Comparison of ENCODE assay signal across 8 cellular contexts in the genomic region with DNA sequence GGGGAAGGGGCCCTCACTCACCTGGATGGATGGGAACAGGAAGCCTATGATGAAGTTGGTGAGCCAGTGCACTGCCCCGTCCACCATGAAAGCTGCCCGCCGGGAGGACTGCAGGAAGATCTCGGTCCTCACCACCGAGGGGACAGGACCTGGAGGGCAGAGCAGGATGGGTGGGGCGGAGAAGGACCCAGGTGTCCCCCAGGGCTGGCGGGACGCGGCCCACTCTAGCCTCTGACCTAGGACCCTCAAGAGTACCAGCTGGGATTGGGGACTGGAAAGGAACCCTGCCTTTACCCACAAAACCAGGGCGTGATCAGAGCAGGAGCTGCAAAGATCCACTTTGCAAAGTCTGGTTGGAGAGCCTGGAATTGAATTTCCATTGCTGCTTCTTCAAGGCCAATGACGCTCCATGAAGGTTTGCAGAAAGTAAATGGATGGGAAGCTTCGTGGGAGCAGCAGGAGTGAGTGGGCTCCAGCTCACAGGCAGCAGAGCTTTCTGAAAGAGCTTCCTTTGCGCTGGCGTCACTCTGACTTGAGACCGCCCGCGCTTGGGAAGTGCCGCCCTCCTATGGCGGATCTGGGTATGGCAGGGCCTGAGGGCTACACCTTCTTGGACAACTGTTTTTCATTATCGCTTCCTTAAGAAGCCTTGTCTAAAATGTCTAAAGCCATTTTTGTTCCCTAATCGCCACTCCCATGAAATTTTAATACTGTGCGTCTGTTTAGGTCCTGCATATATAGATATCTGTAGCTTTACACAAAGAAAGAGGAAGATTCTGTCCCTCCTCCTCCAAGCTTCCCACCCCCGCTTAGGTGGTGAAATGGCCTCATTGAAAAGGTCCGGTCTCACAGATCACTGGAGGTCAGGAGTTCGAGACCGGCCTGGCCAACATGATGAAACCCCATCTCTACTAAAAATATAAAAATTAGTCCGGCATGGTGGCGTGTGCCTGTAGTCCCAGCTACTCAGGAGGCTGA. TPM values are rescaled to one million over a fixed set of nuclear protein-coding genes. Genes with fewer than 3 reads are reported as not detected.
A peak's percentile ranks its signal among the peaks of the same experiment; 100 is the strongest.
DNase-seq lines count a peak whose midpoint lies in the region; ATAC-seq, FAIRE-seq and TF ChIP-seq lines count a peak whose summit lies in the region.

No MANE protein-coding gene starts in this region.

- H3K27me3 Mint-ChIP-seq in activated naive CD4-positive, alpha-beta T cell treated with anti-CD3 and anti-CD28 coated beads, Interleukin-2, amount 10 ng/mL, durations not matched to agents 7 days and 5 days: peaks cover 35% of the 10 kb centered on the region
- peaks cover 11% of the 10 kb centered on the region for H3K27me3 Mint-ChIP-seq in progenitor cell of endocrine pancreas

- FAIRE-seq in HTR-8/SVneo (lab: Jason Lieb, UNC): no peak

- peak overlapping the region; percentile 75 for H3K27ac Mint-ChIP-seq in activated naive CD4-positive, alpha-beta T cell treated with anti-CD3 and anti-CD28 coated beads, Interleukin-2, amount 10 ng/mL, durations not matched to agents 7 days and 5 days
- peak overlapping the region; percentile 39 for H3K27ac Mint-ChIP-seq in progenitor cell of endocrine pancreas

- intact Hi-C loops in Right ventricle myocardium inferior (cut with DNase I): loop anchor here (2.0 to 10.0 kb wide), 3 partner anchors 86 to 190 kb away; no protein-coding TSS in a partner anchor

- TF ChIP-seq CTCF in progenitor cell of endocrine pancreas (IDR thresholded peaks at IDR 0.05; ENCODE audit: unreplicated experiment): peak; percentile 96

- peak; percentile 82 for ATAC-seq in Right ventricle myocardium inferior
- ATAC-seq in HG02840 (IDR thresholded peaks at IDR 0.05; ENCODE audit: low FRiP score, unreplicated experiment): no peak

- in situ Hi-C loops in G401 (cut with HindIII; ENCODE audit: low sequenced_read_pairs): no loop called here

- CTCF ChIA-PET in activated naive CD4-positive, alpha-beta T cell treated with anti-CD3 and anti-CD28 coated beads, Interleukin-2, amount 10 ng/mL, durations not matched to agents 7 days and 5 days (lab: Charles Lee): interaction anchor here (0.5 to 9.4 kb wide), 53 partner anchors 8 to 991 kb away, joined by 3 to 123 read pairs (median 5); no protein-coding TSS in a partner anchor

- H3K9me3 Mint-ChIP-seq in activated naive CD4-positive, alpha-beta T cell treated with anti-CD3 and anti-CD28 coated beads, Interleukin-2, amount 10 ng/mL, durations not matched to agents 7 days and 5 days: no peaks in the 10 kb centered on the region
- no peaks in the 10 kb centered on the region for H3K9me3 Mint-ChIP-seq in progenitor cell of endocrine pancreas (ENCODE audit: low read depth)

- H3K36me3 Mint-ChIP-seq in activated naive CD4-positive, alpha-beta T cell treated with anti-CD3 and anti-CD28 coated beads, Interleukin-2, amount 10 ng/mL, durations not matched to agents 7 days and 5 days: no peaks in the 10 kb centered on the region
- no peaks in the 10 kb centered on the region for H3K36me3 Mint-ChIP-seq in progenitor cell of endocrine pancreas (ENCODE audit: insufficient read depth)

- H3K4me1 Mint-ChIP-seq in activated naive CD4-positive, alpha-beta T cell treated with anti-CD3 and anti-CD28 coated beads, Interleukin-2, amount 10 ng/mL, durations not matched to agents 7 days and 5 days: peaks cover 13% of the 10 kb centered on the region
- H3K4me1 Mint-ChIP-seq in progenitor cell of endocrine pancreas (ENCODE audit: low read depth): peaks cover 20% of the 10 kb centered on the region

- peak; percentile 45 for DNase-seq in G401 (ENCODE audit: low spot score)
- peak; percentile 78 for DNase-seq in HTR-8/SVneo (ENCODE audit: insufficient read length, low spot score)
- DNase-seq in SKM-1 treated with dmso at 0.1 percent for 144 hours (lab: John Stamatoyannopoulos, UW; ENCODE audit: unreplicated experiment): peak; percentile 74
- DNase-seq in activated naive CD4-positive, alpha-beta T cell treated with anti-CD3 and anti-CD28 coated beads, Interleukin-2, amount 10 ng/mL, durations not matched to agents 7 days and 5 days: peak; percentile 91
- DNase-seq in Right ventricle myocardium inferior (ENCODE audit: missing footprints): peak; percentile 92
- peak; percentile 80 for DNase-seq in progenitor cell of endocrine pancreas (ENCODE audit: low spot score, unreplicated experiment)
- DNase-seq in ureter (ENCODE audit: low spot score): peak; percentile 81

- H3K4me3 Mint-ChIP-seq in activated naive CD4-positive, alpha-beta T cell treated with anti-CD3 and anti-CD28 coated beads, Interleukin-2, amount 10 ng/mL, durations not matched to agents 7 days and 5 days: peak overlapping the region; percentile 50
- no peak overlapping the region for H3K4me3 Mint-ChIP-seq in progenitor cell of endocrine pancreas (ENCODE audit: low read depth)

RNA-seq across cellular contexts. Expression of gene SLC2A7, which starts 21.2 kb away (rescaled TPM):
- not detected in 2 replicates for total RNA-seq in G401 (2014; rRNA removed; shearing (Covaris generic))
- not detected for total RNA-seq in Right ventricle myocardium inferior
- not detected in 2 replicates for total RNA-seq in progenitor cell of endocrine pancreas
- not detected for total RNA-seq in ureter

RNA-seq across cellular contexts. Expression of gene CA6, which starts 59.4 kb away (rescaled TPM):
- not detected in 2 replicates for total RNA-seq in G401 (2014; rRNA removed; shearing (Covaris generic))
- 0.19 TPM for total RNA-seq in Right ventricle myocardium inferior
- total RNA-seq in progenitor cell of endocrine pancreas: not detected in 2 replicates
- total RNA-seq in ureter: not detected
